Comparison of ENCODE assay signal across 1 cellular context in the genomic region with DNA sequence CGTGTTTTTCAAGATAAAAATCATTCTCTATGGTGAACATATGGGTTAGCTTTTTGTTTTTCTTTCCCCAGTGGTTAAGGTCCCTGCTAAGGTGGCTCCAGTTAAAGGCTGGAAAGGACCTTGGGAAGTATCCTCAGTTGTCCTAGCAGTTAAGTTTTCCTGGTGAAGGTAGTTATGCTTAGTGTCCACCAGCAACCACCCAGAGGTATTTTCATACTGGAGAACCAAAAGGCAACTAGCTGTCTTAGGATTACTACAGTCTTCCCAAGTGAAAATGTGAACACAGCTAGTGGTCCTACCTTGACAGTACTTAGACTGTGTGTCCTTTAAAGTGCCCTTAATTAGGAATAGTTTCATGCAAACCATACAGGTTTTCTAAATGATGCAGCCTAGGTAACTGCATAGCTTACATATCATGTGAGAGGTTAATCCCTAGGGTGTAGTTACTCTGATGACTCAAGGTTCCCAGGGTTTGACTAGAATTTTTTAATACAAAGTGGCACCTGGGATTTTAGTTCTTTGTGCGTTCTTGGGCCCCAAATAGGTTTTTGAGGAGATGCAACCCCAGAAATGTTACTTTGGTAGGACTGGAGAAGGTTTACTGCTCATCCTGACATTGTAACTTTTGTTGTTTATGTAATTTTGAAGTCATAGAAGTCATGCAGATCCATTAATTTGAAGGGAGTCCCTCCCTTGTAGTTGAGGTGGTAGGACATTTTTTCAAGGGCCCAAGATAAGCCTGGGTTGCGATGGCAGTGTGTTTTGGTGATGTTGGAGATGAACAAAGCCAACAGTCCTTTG.
TF ChIP-seq lines count a peak whose summit lies in the region.

No MANE protein-coding gene starts in this region.

TF ChIP-seq in HCT116, 20 proteins besides CTCF, POLR2A, EP300 and RAD21 (continued from another document):
- TF ChIP-seq, protein P1, sequence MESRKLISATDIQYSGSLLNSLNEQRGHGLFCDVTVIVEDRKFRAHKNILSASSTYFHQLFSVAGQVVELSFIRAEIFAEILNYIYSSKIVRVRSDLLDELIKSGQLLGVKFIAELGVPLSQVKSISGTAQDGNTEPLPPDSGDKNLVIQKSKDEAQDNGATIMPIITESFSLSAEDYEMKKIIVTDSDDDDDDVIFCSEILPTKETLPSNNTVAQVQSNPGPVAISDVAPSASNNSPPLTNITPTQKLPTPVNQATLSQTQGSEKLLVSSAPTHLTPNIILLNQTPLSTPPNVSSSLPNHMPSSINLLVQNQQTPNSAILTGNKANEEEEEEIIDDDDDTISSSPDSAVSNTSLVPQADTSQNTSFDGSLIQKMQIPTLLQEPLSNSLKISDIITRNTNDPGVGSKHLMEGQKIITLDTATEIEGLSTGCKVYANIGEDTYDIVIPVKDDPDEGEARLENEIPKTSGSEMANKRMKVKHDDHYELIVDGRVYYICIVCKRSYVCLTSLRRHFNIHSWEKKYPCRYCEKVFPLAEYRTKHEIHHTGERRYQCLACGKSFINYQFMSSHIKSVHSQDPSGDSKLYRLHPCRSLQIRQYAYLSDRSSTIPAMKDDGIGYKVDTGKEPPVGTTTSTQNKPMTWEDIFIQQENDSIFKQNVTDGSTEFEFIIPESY (IDR thresholded peaks at IDR 0.05; ENCODE audit: extremely low read depth, insufficient replicate concordance, low read length), result no peak
- TF ChIP-seq ZFX (IDR thresholded peaks at IDR 0.05) (no peak), EGR1 (IDR thresholded peaks at IDR 0.05; ENCODE audit: low read depth) (no peak), SP1 (IDR thresholded peaks at IDR 0.05; ENCODE audit: low read depth) (no peak), TCF7L2 (IDR thresholded peaks at IDR 0.05; ENCODE audit: borderline replicate concordance, extremely low read depth, insufficient read depth, insufficient read length) (no peak)
- TF ChIP-seq, protein P2, sequence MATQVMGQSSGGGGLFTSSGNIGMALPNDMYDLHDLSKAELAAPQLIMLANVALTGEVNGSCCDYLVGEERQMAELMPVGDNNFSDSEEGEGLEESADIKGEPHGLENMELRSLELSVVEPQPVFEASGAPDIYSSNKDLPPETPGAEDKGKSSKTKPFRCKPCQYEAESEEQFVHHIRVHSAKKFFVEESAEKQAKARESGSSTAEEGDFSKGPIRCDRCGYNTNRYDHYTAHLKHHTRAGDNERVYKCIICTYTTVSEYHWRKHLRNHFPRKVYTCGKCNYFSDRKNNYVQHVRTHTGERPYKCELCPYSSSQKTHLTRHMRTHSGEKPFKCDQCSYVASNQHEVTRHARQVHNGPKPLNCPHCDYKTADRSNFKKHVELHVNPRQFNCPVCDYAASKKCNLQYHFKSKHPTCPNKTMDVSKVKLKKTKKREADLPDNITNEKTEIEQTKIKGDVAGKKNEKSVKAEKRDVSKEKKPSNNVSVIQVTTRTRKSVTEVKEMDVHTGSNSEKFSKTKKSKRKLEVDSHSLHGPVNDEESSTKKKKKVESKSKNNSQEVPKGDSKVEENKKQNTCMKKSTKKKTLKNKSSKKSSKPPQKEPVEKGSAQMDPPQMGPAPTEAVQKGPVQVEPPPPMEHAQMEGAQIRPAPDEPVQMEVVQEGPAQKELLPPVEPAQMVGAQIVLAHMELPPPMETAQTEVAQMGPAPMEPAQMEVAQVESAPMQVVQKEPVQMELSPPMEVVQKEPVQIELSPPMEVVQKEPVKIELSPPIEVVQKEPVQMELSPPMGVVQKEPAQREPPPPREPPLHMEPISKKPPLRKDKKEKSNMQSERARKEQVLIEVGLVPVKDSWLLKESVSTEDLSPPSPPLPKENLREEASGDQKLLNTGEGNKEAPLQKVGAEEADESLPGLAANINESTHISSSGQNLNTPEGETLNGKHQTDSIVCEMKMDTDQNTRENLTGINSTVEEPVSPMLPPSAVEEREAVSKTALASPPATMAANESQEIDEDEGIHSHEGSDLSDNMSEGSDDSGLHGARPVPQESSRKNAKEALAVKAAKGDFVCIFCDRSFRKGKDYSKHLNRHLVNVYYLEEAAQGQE (IDR thresholded peaks at IDR 0.05; ENCODE audit: low read depth), result no peak
